12 cellular contexts compared by ENCODE assay signal in the genomic region with DNA sequence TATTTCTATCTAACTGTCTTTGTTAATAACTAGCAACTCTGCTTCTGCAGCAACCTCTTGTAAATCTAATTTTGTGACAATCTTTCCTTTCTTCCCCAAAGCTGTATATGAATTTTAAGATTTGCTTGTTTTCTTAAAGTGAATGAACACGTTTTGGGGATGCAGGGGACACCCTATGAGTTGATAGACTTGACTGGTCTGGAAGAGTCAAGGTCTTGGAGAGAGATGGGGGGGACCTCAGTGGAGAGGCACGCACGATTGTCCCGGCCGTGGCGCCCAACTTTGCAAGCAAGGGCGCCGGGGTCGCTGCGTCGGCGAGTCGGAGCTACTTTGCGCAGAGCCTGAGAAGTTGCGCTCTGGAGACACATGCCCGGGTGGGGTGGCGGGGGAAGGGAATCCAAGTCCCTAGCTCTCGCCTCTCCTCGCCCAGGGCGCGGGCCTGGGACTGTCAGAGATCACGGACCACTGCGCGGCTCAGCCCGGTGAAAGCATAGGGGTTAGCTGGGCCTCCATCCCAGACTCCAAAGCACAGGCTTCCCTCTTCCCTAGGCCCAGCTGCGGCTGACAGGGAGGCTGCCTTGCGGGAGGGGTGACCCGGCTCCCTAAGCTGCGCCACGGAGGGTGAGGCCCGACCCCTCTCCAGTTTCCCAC. TPM values are rescaled to one million over a fixed set of nuclear protein-coding genes. Genes with fewer than 3 reads are reported as not detected.
DNase-seq lines count a peak whose midpoint lies in the region; ATAC-seq, FAIRE-seq and TF ChIP-seq lines count a peak whose summit lies in the region.
"Had no signal": no experiment of that assay in that cellular context is flagged by ENCODE, and none has a peak within 500 bp of the region (broad histone marks: within the 10 kb centered on the region; RNA-seq: fewer than 3 reads in every experiment).

No MANE protein-coding gene starts in this region.

- 2% methylated on average over 8 of the region's 31 CpGs for WGBS in suprapubic skin

- H3K27ac ChIP-seq in astrocyte (ENCODE audit: low read depth, low read length) = no peak overlapping the region
- H3K27ac ChIP-seq in suprapubic skin = no peak overlapping the region
- H3K27ac ChIP-seq: HL-60 had no signal

- H3K36me3 ChIP-seq in astrocyte (ENCODE audit: insufficient read depth, low read length) = no peaks in the 10 kb centered on the region
- no peaks in the 10 kb centered on the region for H3K36me3 ChIP-seq in suprapubic skin

- peak overlapping the region; percentile 57 for H3K4me2 ChIP-seq in astrocyte (ENCODE audit: low read length)

- no peak overlapping the region for H3K27ac Mint-ChIP-seq in activated T-cell treated with anti-CD3 and anti-CD28 coated beads, Interleukin-2, amount 50 U/mL, for 72 hours
- no peak overlapping the region for H3K27ac Mint-ChIP-seq in astrocyte (ENCODE audit: unreplicated experiment)

- peaks cover 51% of the 10 kb centered on the region for H3K27me3 ChIP-seq in astrocyte (ENCODE audit: insufficient read depth, low read length)
- peaks cover 75% of the 10 kb centered on the region for H3K27me3 ChIP-seq in suprapubic skin

- H3K4me3 Mint-ChIP-seq in activated T-cell treated with anti-CD3 and anti-CD28 coated beads, Interleukin-2, amount 50 U/mL, for 72 hours = peak overlapping the region; percentile 58 to 71
- H3K4me3 Mint-ChIP-seq in astrocyte (ENCODE audit: unreplicated experiment) = peak overlapping the region; percentile 79

- peaks cover 8% of the 10 kb centered on the region for H3K4me1 Mint-ChIP-seq in activated T-cell treated with anti-CD3 and anti-CD28 coated beads, Interleukin-2, amount 50 U/mL, for 72 hours (ENCODE audit: low read depth)
- H3K4me1 Mint-ChIP-seq in astrocyte (ENCODE audit: low read depth, unreplicated experiment) = no peaks in the 10 kb centered on the region

- no peak for ATAC-seq in activated T-cell treated with anti-CD3 and anti-CD28 coated beads, Interleukin-2, amount 50 U/mL, for 72 hours (replicated peaks in 1 of 2)
- no peak for ATAC-seq in activated CD4-positive, CD25-positive, alpha-beta regulatory T cell treated with anti-CD3 and anti-CD28 coated beads, Interleukin-2, amount 50 U/mL, for 24 hours

- H3K9ac ChIP-seq in astrocyte (ENCODE audit: low read length) = no peak overlapping the region

- no peaks in the 10 kb centered on the region for H3K9me3 ChIP-seq in astrocyte (ENCODE audit: insufficient read depth, low read depth, low read length)
- H3K9me3 ChIP-seq in suprapubic skin = no peaks in the 10 kb centered on the region

- DNase-seq in activated T-cell treated with anti-CD3 and anti-CD28 coated beads, Interleukin-2, amount 50 U/mL, for 72 hours = no peak
- DNase-seq in activated T-cell treated with anti-CD3 and anti-CD28 coated beads, Interleukin-2, amount 50 U/mL, for 1 hour = no peak
- no peak for DNase-seq in astrocyte (ENCODE audit: low read depth)
- DNase-seq in islet precursor cell = peak; percentile 62
- no peak for DNase-seq in suprapubic skin (ENCODE audit: low spot score in 2 of 2)
- no peak for DNase-seq in GM03348 (ENCODE audit: low spot score)
- no peak for DNase-seq in HuH-7 (ENCODE audit: low spot score)
- DNase-seq: activated CD4-positive, alpha-beta T cell treated with anti-CD3 and anti-CD28 coated beads, Interleukin-2, amount 50 U/mL, for 48 hours; NCI-H187 treated with DMSO at 0.1 percent for 48 hours had no signal

- H3K4me3 ChIP-seq in astrocyte (ENCODE audit: insufficient read depth, low read depth, low read length) (no peak overlapping the region), suprapubic skin (peak overlapping the region; percentile 40)

- H4K20me1 ChIP-seq in astrocyte (ENCODE audit: insufficient read depth, low read length) = no peaks in the 10 kb centered on the region

- no peak overlapping the region for H2AFZ ChIP-seq in astrocyte (ENCODE audit: low read depth, low read length)

- H3K27me3 Mint-ChIP-seq in activated T-cell treated with anti-CD3 and anti-CD28 coated beads, Interleukin-2, amount 50 U/mL, for 72 hours (ENCODE audit: low read depth) = peaks cover 68% of the 10 kb centered on the region
- H3K27me3 Mint-ChIP-seq in astrocyte (ENCODE audit: low read depth, unreplicated experiment) = peaks cover 88% of the 10 kb centered on the region

- no peak for FAIRE-seq in astrocyte (lab: Jason Lieb, UNC)
- FAIRE-seq: GM19239 had no signal

- no peak for TF ChIP-seq EP300 in suprapubic skin (IDR thresholded peaks at IDR 0.05)

- TF ChIP-seq POLR2A in suprapubic skin (IDR thresholded peaks at IDR 0.05) = no peak

- H3K79me2 ChIP-seq in astrocyte (ENCODE audit: insufficient read depth, low read length) = no peaks in the 10 kb centered on the region

- no peaks in the 10 kb centered on the region for H3K9me3 Mint-ChIP-seq in activated T-cell treated with anti-CD3 and anti-CD28 coated beads, Interleukin-2, amount 50 U/mL, for 72 hours
- H3K9me3 Mint-ChIP-seq in astrocyte (ENCODE audit: unreplicated experiment) = no peaks in the 10 kb centered on the region

- TF ChIP-seq CTCF in astrocyte (IDR thresholded peaks at IDR 0.05; ENCODE audit: insufficient read depth, low read depth, low read length) = no peak
- TF ChIP-seq CTCF in suprapubic skin (IDR thresholded peaks at IDR 0.05) = no peak

- no peaks in the 10 kb centered on the region for H3K36me3 Mint-ChIP-seq in activated T-cell treated with anti-CD3 and anti-CD28 coated beads, Interleukin-2, amount 50 U/mL, for 72 hours (ENCODE audit: insufficient read depth in 2 of 2)
- peaks cover 5% of the 10 kb centered on the region for H3K36me3 Mint-ChIP-seq in astrocyte (ENCODE audit: low read depth, unreplicated experiment)

- H3K4me1 ChIP-seq in astrocyte (ENCODE audit: insufficient read depth, low read length) (no peaks in the 10 kb centered on the region), suprapubic skin (peaks cover 18% of the 10 kb centered on the region)

RNA-seq across cellular contexts. Expression of a gene that starts 0.9 kb away (rescaled TPM):
- total RNA-seq in activated T-cell treated with anti-CD3 and anti-CD28 coated beads, Interleukin-2, amount 50 U/mL, for 72 hours = not detected
- total RNA-seq in astrocyte = not detected in 2 replicates
- total RNA-seq in suprapubic skin = under 1 TPM in 1 of 4 donors, not detected in 3; 0.42 TPM
